Comparison of ENCODE assay signal across 1 cellular context in genomic region chr3:5298453-5298852, GRCh38.
TF ChIP-seq lines count a peak whose summit lies in the region.

No MANE protein-coding gene starts in this region.

TF ChIP-seq in SK-N-SH, 30 proteins besides CTCF, POLR2A, EP300 and RAD21 (continued from another document):
- TF ChIP-seq REST (IDR thresholded peaks at IDR 0.05; ENCODE audit: low read depth, low read length), result no peak
- no peak for TF ChIP-seq ELF1 (IDR thresholded peaks at IDR 0.05)
- no peak for TF ChIP-seq FOXJ3 (CRISPR knock-in tag; IDR thresholded peaks at IDR 0.05)
- TF ChIP-seq RCOR1 (IDR thresholded peaks at IDR 0.05; ENCODE audit: low read length), result no peak
- no peak for TF ChIP-seq FOSL2 (IDR thresholded peaks at IDR 0.05; ENCODE audit: borderline replicate concordance, low read depth)
- no peak for TF ChIP-seq NFIC (IDR thresholded peaks at IDR 0.05; ENCODE audit: borderline replicate concordance)
- no peak for TF ChIP-seq GABPA (IDR thresholded peaks at IDR 0.05; ENCODE audit: low read depth)
- no peak for TF ChIP-seq RFX5 (IDR thresholded peaks at IDR 0.05; ENCODE audit: low read length)
- no peak for TF ChIP-seq EZH2phosphoT487 (IDR thresholded peaks at IDR 0.05; ENCODE audit: borderline replicate concordance, low read depth)
